Comparison of ENCODE assay signal across 12 cellular contexts in genomic region chr11:71930556-71931244, GRCh38. TPM values are rescaled to one million over a fixed set of nuclear protein-coding genes. Genes with fewer than 3 reads are reported as not detected.
DNase-seq lines count a peak whose midpoint lies in the region; ATAC-seq and TF ChIP-seq lines count a peak whose summit lies in the region.
"Had no signal": no experiment of that assay in that cellular context is flagged by ENCODE, and none has a peak within 500 bp of the region (broad histone marks: within the 10 kb centered on the region; RNA-seq: fewer than 3 reads in every experiment).

No MANE protein-coding gene starts in this region.

- H3K4me3 Mint-ChIP-seq in brain, result peak overlapping the region; percentile 96 to 99 (median 99)

- H3K27ac ChIP-seq in Karpas-422 (ENCODE audit: low read length) (no peak overlapping the region), right atrium auricular region (no peak overlapping the region)
- H3K27ac ChIP-seq: RWPE1 had no signal

- H3K9me3 Mint-ChIP-seq in brain, result no peaks in the 10 kb centered on the region

- H3K27me3 Mint-ChIP-seq in brain, result peaks cover 11% of the 10 kb centered on the region

- peaks cover 56% of the 10 kb centered on the region for H3K4me1 Mint-ChIP-seq in brain

- H3K9ac ChIP-seq in Karpas-422 (ENCODE audit: low read length), result peak overlapping the region; percentile 82; the same call in 1 of the 2 replicates

- H4K20me1 ChIP-seq in Karpas-422 (ENCODE audit: insufficient read depth, low read depth, low read length), result peaks cover 11% of the 10 kb centered on the region; the same call in 1 of the 2 replicates

- H3K27me3 ChIP-seq in GM06990 (replicated peaks; ENCODE audit: control insufficient read depth, insufficient read depth, low read length), result no peaks in the 10 kb centered on the region
- H3K27me3 ChIP-seq in Karpas-422 (ENCODE audit: low read length), result no peaks in the 10 kb centered on the region
- H3K27me3 ChIP-seq in neuron (ENCODE audit: insufficient read depth, low read length), result no peaks in the 10 kb centered on the region
- H3K27me3 ChIP-seq in right atrium auricular region, result no peaks in the 10 kb centered on the region

- no peak for DNase-seq in GM06990 (ENCODE audit: extremely low read depth, insufficient read length)
- no peak for DNase-seq in Karpas-422
- no peak for DNase-seq in CD1c-positive myeloid dendritic cell (ENCODE audit: extremely low spot score)
- DNase-seq in right atrium auricular region (ENCODE audit: low spot score), result no peak
- DNase-seq in NCI-H2029 treated with DMSO at 0.1 percent for 48 hours (lab: John Stamatoyannopoulos, UW), result no peak
- DNase-seq: NCI-H1694 had no signal

- TF ChIP-seq CTCF in GM06990 (IDR thresholded peaks at IDR 0.05; ENCODE audit: insufficient read depth, low read length, poor library complexity, severe bottlenecking) (no peak), brain (conservative IDR thresholded peaks at IDR 0.05) (no peak), right atrium auricular region (IDR thresholded peaks at IDR 0.05) (no peak)

- no peaks in the 10 kb centered on the region for H3K36me3 Mint-ChIP-seq in brain

- peak overlapping the region in 2 of 5 experiments; percentile 34 to 97 for H3K27ac Mint-ChIP-seq in brain

- H3K4me1 ChIP-seq in Karpas-422 (ENCODE audit: low read length) (peaks cover 54% of the 10 kb centered on the region), neuron (ENCODE audit: insufficient read depth, low read length) (peaks cover 11% of the 10 kb centered on the region), right atrium auricular region (peaks cover 0 to 52% of the 10 kb centered on the region in 2 donors)

- peak overlapping the region; percentile 76 for H3K4me3 ChIP-seq in GM06990 (replicated peaks; ENCODE audit: low read depth, low read length)
- H3K4me3 ChIP-seq in Karpas-422 (ENCODE audit: low read length), result peak overlapping the region; percentile 77
- H3K4me3 ChIP-seq in neuron (ENCODE audit: low read length), result peak overlapping the region; percentile 74
- H3K4me3 ChIP-seq in right atrium auricular region, result no peak overlapping the region

- H3K79me2 ChIP-seq in Karpas-422 (ENCODE audit: low read length), result peaks cover 81% of the 10 kb centered on the region

- H3K4me2 ChIP-seq in Karpas-422 (ENCODE audit: low read depth, low read length, poor library complexity, severe bottlenecking), result peak overlapping the region; percentile 95

- H3K36me3 ChIP-seq in GM06990 (ENCODE audit: control insufficient read depth, insufficient read depth, low read length) (no peaks in the 10 kb centered on the region), Karpas-422 (ENCODE audit: insufficient read depth, low read length) (no peaks in the 10 kb centered on the region), neuron (ENCODE audit: insufficient read depth, low read length) (peaks cover 3% of the 10 kb centered on the region), right atrium auricular region (no peaks in the 10 kb centered on the region)

- no peaks in the 10 kb centered on the region for H3K9me2 ChIP-seq in Karpas-422 (replicated peaks; ENCODE audit: insufficient read depth, low read length)

- no peak for ATAC-seq in HG03280 (IDR thresholded peaks at IDR 0.05; ENCODE audit: unreplicated experiment)

- no peak overlapping the region for H2AFZ ChIP-seq in Karpas-422 (ENCODE audit: low read length)
- H2AFZ ChIP-seq in neuron (ENCODE audit: low read depth, low read length), result no peak overlapping the region

- no peaks in the 10 kb centered on the region for H3K9me3 ChIP-seq in Karpas-422 (ENCODE audit: low read length)
- H3K9me3 ChIP-seq in neuron (ENCODE audit: low read length), result no peaks in the 10 kb centered on the region
- H3K9me3 ChIP-seq in right atrium auricular region, result no peaks in the 10 kb centered on the region

RNA-seq across cellular contexts. Expression of gene RNF121, which starts 1.9 kb away (rescaled TPM):
- total RNA-seq in Karpas-422 (2014; rRNA removed; shearing (Covaris generic); ENCODE audit: low replicate concordance), result 12.0 and 18.5 TPM in 2 replicates
- 24.6 TPM for polyA plus RNA-seq in brain (ENCODE audit: insufficient read depth, low read depth, low replicate concordance)
- total RNA-seq in right atrium auricular region, result 10 to 100 TPM; 21.6 to 25.8 TPM

RNA-seq across cellular contexts. Expression of gene XNDC1N, which starts 2.3 kb away (rescaled TPM):
- 10.9 and 11.6 TPM in 2 replicates for total RNA-seq in Karpas-422 (2014; rRNA removed; shearing (Covaris generic); ENCODE audit: low replicate concordance)
- polyA plus RNA-seq in brain (ENCODE audit: insufficient read depth, low read depth, low replicate concordance), result 2.0 TPM
- 1 to 10 TPM; 1.4 to 1.5 TPM for total RNA-seq in right atrium auricular region

RNA-seq across cellular contexts. Expression of gene DEFB131B, which starts 52.4 kb away (rescaled TPM):
- total RNA-seq in Karpas-422 (2014; rRNA removed; shearing (Covaris generic); ENCODE audit: low replicate concordance), result not detected in 2 replicates
- not detected for polyA plus RNA-seq in brain (ENCODE audit: insufficient read depth, low read depth, low replicate concordance)
- not detected for total RNA-seq in right atrium auricular region
- total RNA-seq: bronchial epithelial cell, mesenteric fat pad had no signal

Comparison
In these comparisons a context has a peak if more than half of its experiments do, and no peak if none do; other contexts are left out.
1. H3K4me3 ChIP-seq: peak in GM06990 (single experiment), Karpas-422 (single experiment) and neuron (single experiment); none in right atrium auricular region (0 of 2).